Comparison of ENCODE assay signal across 28 cellular contexts in the genomic region with DNA sequence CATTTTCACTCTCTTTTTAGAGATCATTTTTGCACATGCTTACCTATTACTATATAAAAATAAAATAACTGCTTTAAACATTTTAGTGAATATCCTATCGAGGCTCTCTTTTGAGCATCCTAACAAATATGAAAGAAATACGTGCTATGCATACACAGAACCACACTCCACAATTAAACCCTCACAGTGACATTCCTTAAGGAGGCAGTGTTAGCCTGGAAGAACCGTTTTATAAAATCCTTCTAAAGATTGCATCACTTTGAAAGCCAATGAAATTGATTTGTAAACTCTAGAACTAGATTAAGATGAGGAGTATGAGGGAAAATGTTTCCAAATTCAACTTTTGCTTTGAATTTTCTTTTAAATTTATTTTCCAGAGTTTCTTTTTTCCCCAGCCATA. TPM values are rescaled to one million over a fixed set of nuclear protein-coding genes. Genes with fewer than 3 reads are reported as not detected.
DNase-seq lines count a peak whose midpoint lies in the region; ATAC-seq, FAIRE-seq and TF ChIP-seq lines count a peak whose summit lies in the region.
"Had no signal": no experiment of that assay in that cellular context is flagged by ENCODE, and none has a peak within 500 bp of the region (broad histone marks: within the 10 kb centered on the region; RNA-seq: fewer than 3 reads in every experiment).

No MANE protein-coding gene starts in this region.

- DNase-seq in GM03348 (ENCODE audit: low spot score): peak; percentile 34
- peak; percentile 21 for DNase-seq in amniotic epithelial cell (ENCODE audit: low read depth)
- peak; percentile 38 for DNase-seq in fibroblast of pulmonary artery (ENCODE audit: low read depth)
- DNase-seq in putamen (ENCODE audit: low spot score): peak; percentile 62
- DNase-seq in CD8-positive, alpha-beta memory T cell: no peak
- DNase-seq in urothelium cell line (ENCODE audit: low spot score): no peak
- no peak for DNase-seq in SKM-1 treated with dmso at 0.1 percent for 144 hours (lab: John Stamatoyannopoulos, UW; ENCODE audit: unreplicated experiment)
- DNase-seq: activated CD4-positive, alpha-beta T cell treated with anti-CD3 and anti-CD28 coated beads for 36 hours; activated CD8-positive, alpha-beta memory T cell treated with anti-CD3 and anti-CD28 coated beads for 24 hours; activated effector memory CD4-positive, alpha-beta T cell treated with anti-CD3 and anti-CD28 coated beads, Interleukin-2, amount 50 U/mL, for 16 hours; activated naive CD8-positive, alpha-beta T cell treated with anti-CD3 and anti-CD28 coated beads for 36 hours; activated T-cell treated with anti-CD3 and anti-CD28 coated beads, Interleukin-2, amount 50 U/mL, for 1 hour; CD4-positive, alpha-beta T cell; cerebellar nuclear complex; DMS 273 treated with DMSO at 0.1 percent for 48 hours; effector CD8-positive, alpha-beta T cell; gastrocnemius medialis; left colon; NCI-H1436; NCI-H446; sigmoid colon; stimulated activated naive CD4-positive, alpha-beta T cell treated with Interleukin-2 at 50 U/mL for 16 hours had no signal

- H3K4me3 ChIP-seq in fibroblast of pulmonary artery (replicated peaks; ENCODE audit: low read depth, low read length): no peak overlapping the region
- H3K4me3 ChIP-seq in CD8-positive, alpha-beta memory T cell (ENCODE audit: low read length): no peak overlapping the region
- H3K4me3 ChIP-seq: gastrocnemius medialis, sigmoid colon, SK-N-MC, vagina had no signal

- no peak for FAIRE-seq in urothelium cell line (lab: Jason Lieb, UNC)
- FAIRE-seq: GM19239 had no signal

- H3K9me3 ChIP-seq in CD8-positive, alpha-beta memory T cell (ENCODE audit: low read length): no peaks in the 10 kb centered on the region
- H3K9me3 ChIP-seq: gastrocnemius medialis, sigmoid colon, vagina had no signal

- H3K4me1 Mint-ChIP-seq in CD8-positive, alpha-beta memory T cell: no peaks in the 10 kb centered on the region
- H3K4me1 Mint-ChIP-seq: memory B cell had no signal

- H3K36me3 Mint-ChIP-seq in CD8-positive, alpha-beta memory T cell: no peaks in the 10 kb centered on the region
- H3K36me3 Mint-ChIP-seq: activated naive CD8-positive, alpha-beta T cell treated with anti-CD3 and anti-CD28 coated beads for 36 hours; memory B cell had no signal

- CTCF ChIA-PET in CD8-positive, alpha-beta memory T cell (lab: Charles Lee): no interaction called here

- no peaks in the 10 kb centered on the region for H3K27me3 ChIP-seq in CD8-positive, alpha-beta memory T cell (ENCODE audit: insufficient read depth, low read length, poor library complexity, severe bottlenecking)
- H3K27me3 ChIP-seq: gastrocnemius medialis, sigmoid colon, vagina had no signal

- no peak overlapping the region for H3K27ac Mint-ChIP-seq in CD8-positive, alpha-beta memory T cell
- H3K27ac Mint-ChIP-seq: activated naive CD8-positive, alpha-beta T cell treated with anti-CD3 and anti-CD28 coated beads for 36 hours; CD4-positive, alpha-beta T cell; memory B cell had no signal

- no peak overlapping the region for H3K4me3 Mint-ChIP-seq in CD8-positive, alpha-beta memory T cell
- H3K4me3 Mint-ChIP-seq: activated CD4-positive, alpha-beta T cell treated with anti-CD3 and anti-CD28 coated beads for 36 hours; activated naive CD8-positive, alpha-beta T cell treated with anti-CD3 and anti-CD28 coated beads for 36 hours; CD4-positive, alpha-beta T cell; memory B cell had no signal

- H3K9me3 Mint-ChIP-seq in CD8-positive, alpha-beta memory T cell: no peaks in the 10 kb centered on the region
- H3K9me3 Mint-ChIP-seq: activated naive CD8-positive, alpha-beta T cell treated with anti-CD3 and anti-CD28 coated beads for 36 hours; CD4-positive, alpha-beta T cell; memory B cell had no signal

- peak; percentile 14 for TF ChIP-seq CTCF in fibroblast of pulmonary artery (IDR thresholded peaks at IDR 0.05; ENCODE audit: low read length, missing control alignments)

- peaks cover 2 to 16% of the 10 kb centered on the region in 2 donors for H3K27me3 Mint-ChIP-seq in CD8-positive, alpha-beta memory T cell

- H3K4me1 ChIP-seq in CD8-positive, alpha-beta memory T cell (ENCODE audit: insufficient read depth, low read length): no peaks in the 10 kb centered on the region
- H3K4me1 ChIP-seq: gastrocnemius medialis, sigmoid colon, vagina had no signal

- no peak for ATAC-seq in GM19351 (IDR thresholded peaks at IDR 0.05; ENCODE audit: unreplicated experiment)
- ATAC-seq: gastrocnemius medialis, left colon had no signal

- POLR2A ChIA-PET in CD8-positive, alpha-beta memory T cell (lab: Charles Lee): no interaction called here

- no peaks in the 10 kb centered on the region for H3K36me3 ChIP-seq in CD8-positive, alpha-beta memory T cell (ENCODE audit: insufficient read depth, low read length)
- H3K36me3 ChIP-seq: gastrocnemius medialis, sigmoid colon, vagina had no signal

- no peak overlapping the region for H3K27ac ChIP-seq in CD8-positive, alpha-beta memory T cell (ENCODE audit: low read depth, low read length)
- H3K27ac ChIP-seq: epithelial cell of prostate, gastrocnemius medialis, sigmoid colon, SK-N-MC, vagina had no signal

RNA-seq across cellular contexts. Expression of a gene that starts 11.1 kb away (rescaled TPM):
- total RNA-seq in CD8-positive, alpha-beta memory T cell: under 1 TPM; 0.18 to 0.29 TPM
- polyA plus RNA-seq in CD8-positive, alpha-beta memory T cell: not detected
- total RNA-seq: activated naive CD8-positive, alpha-beta T cell treated with anti-CD3 and anti-CD28 coated beads for 36 hours; CD4-positive, alpha-beta T cell had no signal

Comparison
In these comparisons a context has a peak if more than half of its experiments do, and no peak if none do; other contexts are left out.
1. DNase-seq: peak in GM03348 (single experiment), amniotic epithelial cell (single experiment), fibroblast of pulmonary artery (single experiment) and putamen (single experiment); none in CD8-positive, alpha-beta memory T cell (0 of 5), urothelium cell line (single experiment) and SKM-1 treated with dmso at 0.1 percent for 144 hours (single experiment).